Comparison of ENCODE assay signal across 14 cellular contexts in genomic region chr18:3966985-3967856, GRCh38.
DNase-seq lines count a peak whose midpoint lies in the region; ATAC-seq and TF ChIP-seq lines count a peak whose summit lies in the region.
"Had no signal": no experiment of that assay in that cellular context is flagged by ENCODE, and none has a peak within 500 bp of the region (broad histone marks: within the 10 kb centered on the region; RNA-seq: fewer than 3 reads in every experiment).

No MANE protein-coding gene starts in this region.

- no peak for TF ChIP-seq RAD21 in SK-N-SH (IDR thresholded peaks at IDR 0.05; ENCODE audit: low read length)

- peaks cover 0 to 11% of the 10 kb centered on the region in 2 experiments; a peak in 1 of 4 replicates for H3K4me1 ChIP-seq in SK-N-SH (ENCODE audit: control insufficient read depth in 1 of 2, insufficient read depth in 2 of 2, low read depth in 1 of 2, low read length in 1 of 2)
- no peaks in the 10 kb centered on the region for H3K4me1 ChIP-seq in RWPE2 (ENCODE audit: insufficient read depth, poor library complexity, severe bottlenecking)
- H3K4me1 ChIP-seq in aorta (ENCODE audit: control insufficient read depth in 1 of 2, insufficient read depth in 2 of 2, low read length in 2 of 2), result peaks cover 6 to 9% of the 10 kb centered on the region in 2 donors
- no peaks in the 10 kb centered on the region for H3K4me1 ChIP-seq in gastroesophageal sphincter

- no peaks in the 10 kb centered on the region for H3F3A ChIP-seq in SK-N-SH (replicated peaks; ENCODE audit: insufficient read depth)

- no peaks in the 10 kb centered on the region for H4K20me1 ChIP-seq in SK-N-SH (ENCODE audit: insufficient read depth)

- H3K27ac Mint-ChIP-seq in stimulated activated naive B cell treated with anti-CD40 and anti-IgM and Interleukin-4, amounts not matched to agents 10 μg/mL and 1 μg/mL and 100 μg/mL, for 72 hours, result no peak overlapping the region
- H3K27ac Mint-ChIP-seq: activated B cell treated with CpG ODN at 0.5 μM for 24 hours; activated T-helper 2 cell treated with anti-CD3 and anti-CD28 coated beads, Interferon-gamma antibody, Interleukin-2, Interleukin-4, amounts not matched to agents 10 μg/mL and 5 μg/mL and 100 μg/mL, durations not matched to agents 14 hours and 24 hours and 36 hours; dendritic cell treated with granulocyte-macrophage colony-stimulating factor and Interleukin-4, amounts not matched to agents 40 ng/mL and 50 ng/mL, for 4 days; naive thymus-derived CD8-positive, alpha-beta T cell had no signal

- H3K27ac ChIP-seq in SK-N-SH (ENCODE audit: low read depth in 2 of 2, low read length in 1 of 2) (no peak overlapping the region), RWPE2 (ENCODE audit: poor library complexity, severe bottlenecking) (no peak overlapping the region), aorta (ENCODE audit: low read depth in 1 of 2, low read length in 2 of 2) (peak overlapping the region; percentile 67), gastroesophageal sphincter (no peak overlapping the region)

- H3K4me2 ChIP-seq in SK-N-SH, result peak overlapping the region; percentile 8; the same call in 1 of the 2 replicates

- 8% methylated on average over 5 of the region's 5 CpGs for WGBS in SK-N-SH (ENCODE audit: low lambda C conversion rate)
- 4 to 5% methylated on average over 5 of the region's 5 CpGs for WGBS in aorta, 2 donors
- WGBS in gastroesophageal sphincter (ENCODE audit: low coverage in 1 of 2), 2 donors, result 33 to 62% methylated on average over 3 to 4 of the region's 5 CpGs

- no peak overlapping the region; the same call in 1 of the 2 replicates for H2AFZ ChIP-seq in SK-N-SH (ENCODE audit: low read depth)

- TF ChIP-seq POLR2A in gastroesophageal sphincter (IDR thresholded peaks at IDR 0.05), result no peak

- no peaks in the 10 kb centered on the region for H3K79me2 ChIP-seq in SK-N-SH (ENCODE audit: insufficient read depth)

- TF ChIP-seq CTCF in SK-N-SH (IDR thresholded peaks at IDR 0.05), result no peak
- no peak for TF ChIP-seq CTCF in RWPE2 (IDR thresholded peaks at IDR 0.05; ENCODE audit: poor library complexity, severe bottlenecking)
- no peak for TF ChIP-seq CTCF in gastroesophageal sphincter (IDR thresholded peaks at IDR 0.05)

- CTCF ChIA-PET in SK-N-SH (lab: Yijun Ruan, JAX), result interaction anchor here (1.1 to 2.1 kb wide), 3 partner anchors 11 to 28 kb away, joined by 3 to 10 read pairs (median 5); no protein-coding TSS in a partner anchor

- no peak overlapping the region for H3K4me3 Mint-ChIP-seq in stimulated activated naive B cell treated with anti-CD40 and anti-IgM and Interleukin-4, amounts not matched to agents 10 μg/mL and 1 μg/mL and 100 μg/mL, for 72 hours
- H3K4me3 Mint-ChIP-seq: activated B cell treated with CpG ODN at 0.5 μM for 24 hours; dendritic cell treated with granulocyte-macrophage colony-stimulating factor and Interleukin-4, amounts not matched to agents 40 ng/mL and 50 ng/mL, for 4 days; naive thymus-derived CD8-positive, alpha-beta T cell had no signal

- no peaks in the 10 kb centered on the region for H3K9me3 ChIP-seq in SK-N-SH
- H3K9me3 ChIP-seq in RWPE2 (ENCODE audit: severe bottlenecking), result no peaks in the 10 kb centered on the region
- no peaks in the 10 kb centered on the region for H3K9me3 ChIP-seq in aorta (ENCODE audit: control insufficient read depth, low read length)
- no peaks in the 10 kb centered on the region for H3K9me3 ChIP-seq in gastroesophageal sphincter

- no peaks in the 10 kb centered on the region for H3K36me3 Mint-ChIP-seq in stimulated activated naive B cell treated with anti-CD40 and anti-IgM and Interleukin-4, amounts not matched to agents 10 μg/mL and 1 μg/mL and 100 μg/mL, for 72 hours
- H3K36me3 Mint-ChIP-seq: naive thymus-derived CD8-positive, alpha-beta T cell had no signal

- no peaks in the 10 kb centered on the region; the same call in 1 of the 2 replicates for H3K27me3 ChIP-seq in SK-N-SH (ENCODE audit: insufficient read depth)
- H3K27me3 ChIP-seq in RWPE2 (ENCODE audit: insufficient read depth, poor library complexity, severe bottlenecking), result no peaks in the 10 kb centered on the region
- no peaks in the 10 kb centered on the region for H3K27me3 ChIP-seq in aorta (ENCODE audit: control insufficient read depth in 1 of 2, insufficient read depth in 2 of 2, low read length in 1 of 2)
- no peaks in the 10 kb centered on the region for H3K27me3 ChIP-seq in gastroesophageal sphincter

- H3K27me3 Mint-ChIP-seq in stimulated activated naive B cell treated with anti-CD40 and anti-IgM and Interleukin-4, amounts not matched to agents 10 μg/mL and 1 μg/mL and 100 μg/mL, for 72 hours, result peaks cover 6 to 8% of the 10 kb centered on the region in 2 donors

- H3K9ac ChIP-seq in SK-N-SH, result no peak overlapping the region

- 0 out of 4 replicates have a peak overlapping the region, but pooled peaks of 1 of the 2 experiments have one; percentile 2 for H3K4me3 ChIP-seq in SK-N-SH (ENCODE audit: low read depth in 2 of 2, low read length in 1 of 2)
- no peak overlapping the region for H3K4me3 ChIP-seq in RWPE2 (ENCODE audit: severe bottlenecking)
- no peak overlapping the region for H3K4me3 ChIP-seq in aorta (ENCODE audit: low read length in 2 of 2)
- no peak overlapping the region for H3K4me3 ChIP-seq in gastroesophageal sphincter

- ATAC-seq in SK-N-SH treated with all-trans-retinoic acid at 6 μM for 48 hours, result no peak; the same call in 1 of the 3 replicates
- ATAC-seq in RWPE2 (ENCODE audit: low read depth), result peak; percentile 68
- ATAC-seq in left cardiac atrium, result peak; percentile 77 to 98
- ATAC-seq in aorta (ENCODE audit: low FRiP score), result peak; percentile 38
- no peak for ATAC-seq in gastroesophageal sphincter
- ATAC-seq in stimulated activated naive B cell treated with anti-CD40 and anti-IgM and Interleukin-4, amounts not matched to agents 10 μg/mL and 1 μg/mL and 100 μg/mL, for 72 hours (replicated peaks), result no peak
- ATAC-seq: naive thymus-derived CD8-positive, alpha-beta T cell had no signal

- POLR2A ChIA-PET in SK-N-SH (lab: Yijun Ruan, JAX), result no interaction called here

- DNase-seq in SK-N-SH (no peak), RWPE2 (ENCODE audit: low spot score) (no peak), left cardiac atrium (no peak), aorta (peak; percentile 75 to 81)
- no peak for DNase-seq in activated T-cell treated with anti-CD3 and anti-CD28 coated beads, Interleukin-2, amount 50 U/mL, for 48 hours
- DNase-seq in stimulated activated naive B cell treated with anti-CD40 and anti-IgM and Interleukin-4, amounts not matched to agents 10 μg/mL and 1 μg/mL and 100 μg/mL, for 72 hours, result no peak
- DNase-seq: activated B cell treated with CpG ODN at 0.5 μM for 24 hours; naive thymus-derived CD8-positive, alpha-beta T cell; NCI-H1092 treated with DMSO at 0.1 percent for 48 hours; stimulated activated naive CD4-positive, alpha-beta T cell treated with Interleukin-2 at 50 U/mL for 16 hours had no signal

- no peaks in the 10 kb centered on the region for H3K36me3 ChIP-seq in SK-N-SH (replicated peaks in 1 of 2; ENCODE audit: control insufficient read depth in 1 of 2, insufficient read depth in 2 of 2, low read length in 1 of 2)
- no peaks in the 10 kb centered on the region for H3K36me3 ChIP-seq in RWPE2 (ENCODE audit: low read depth)
- no peaks in the 10 kb centered on the region for H3K36me3 ChIP-seq in aorta (ENCODE audit: control insufficient read depth in 1 of 2, insufficient read depth in 2 of 2, low read length in 1 of 2)
- H3K36me3 ChIP-seq in gastroesophageal sphincter, result no peaks in the 10 kb centered on the region

- H3K9me2 ChIP-seq in SK-N-SH, result no peaks in the 10 kb centered on the region

- H3K4me1 Mint-ChIP-seq in stimulated activated naive B cell treated with anti-CD40 and anti-IgM and Interleukin-4, amounts not matched to agents 10 μg/mL and 1 μg/mL and 100 μg/mL, for 72 hours, result no peaks in the 10 kb centered on the region
- H3K4me1 Mint-ChIP-seq: activated B cell treated with CpG ODN at 0.5 μM for 24 hours; naive thymus-derived CD8-positive, alpha-beta T cell had no signal

- TF ChIP-seq EP300 in SK-N-SH (IDR thresholded peaks at IDR 0.05; ENCODE audit: borderline replicate concordance in 1 of 2, low read depth in 1 of 2, low read length in 1 of 2) (0 out of 4 replicates have a peak, but pooled peaks of 1 of the 2 experiments have one; percentile 11), gastroesophageal sphincter (IDR thresholded peaks at IDR 0.05) (no peak)

- intact Hi-C loops in left cardiac atrium (cut with DNase I) (no loop called here), aorta (cut with DNase I) (loop anchor here (2.0 to 5.0 kb wide), 2 partner anchors 54 to 55 kb away; no protein-coding TSS in a partner anchor)

- H3K9me3 Mint-ChIP-seq in stimulated activated naive B cell treated with anti-CD40 and anti-IgM and Interleukin-4, amounts not matched to agents 10 μg/mL and 1 μg/mL and 100 μg/mL, for 72 hours, result no peaks in the 10 kb centered on the region
- H3K9me3 Mint-ChIP-seq: activated B cell treated with CpG ODN at 0.5 μM for 24 hours; activated T-helper 2 cell treated with anti-CD3 and anti-CD28 coated beads, Interferon-gamma antibody, Interleukin-2, Interleukin-4, amounts not matched to agents 10 μg/mL and 5 μg/mL and 100 μg/mL, durations not matched to agents 14 hours and 24 hours and 36 hours; dendritic cell treated with granulocyte-macrophage colony-stimulating factor and Interleukin-4, amounts not matched to agents 40 ng/mL and 50 ng/mL, for 4 days; naive thymus-derived CD8-positive, alpha-beta T cell had no signal

TF ChIP-seq in SK-N-SH, 30 proteins besides CTCF, POLR2A, EP300 and RAD21 (continues in another document):
- TF ChIP-seq USF2 (IDR thresholded peaks at IDR 0.05; ENCODE audit: borderline replicate concordance, low read depth, low read length) (no peak), NRF1 (IDR thresholded peaks at IDR 0.05; ENCODE audit: low read depth, low read length) (no peak), GABPA (IDR thresholded peaks at IDR 0.05; ENCODE audit: low read depth) (no peak)

TF ChIP-seq in SK-N-SH treated with all-trans-retinoic acid at 6 μM for 48 hours, 23 proteins besides CTCF, POLR2A, EP300 and RAD21 (continues in another document):
- TF ChIP-seq ZNF565 (CRISPR knock-in tag; conservative IDR thresholded peaks at IDR 0.05; ENCODE audit: low read depth) (no peak), BACH2 (CRISPR knock-in tag; IDR thresholded peaks at IDR 0.05; ENCODE audit: borderline replicate concordance) (no peak), CSDC2 (CRISPR knock-in tag; IDR thresholded peaks at IDR 0.05) (no peak)

Comparison
In these comparisons a context has a peak if more than half of its experiments do, and no peak if none do; other contexts are left out.
1. DNase-seq: peak in aorta (2 of 2); none in SK-N-SH (single experiment), RWPE2 (single experiment), left cardiac atrium (single experiment), activated T-cell treated with anti-CD3 and anti-CD28 coated beads, Interleukin-2, amount 50 U/mL, for 48 hours (0 of 2) and stimulated activated naive B cell treated with anti-CD40 and anti-IgM and Interleukin-4, amounts not matched to agents 10 μg/mL and 1 μg/mL and 100 μg/mL, for 72 hours (single experiment).
2. H3K27ac ChIP-seq: peak in aorta (2 of 2); none in SK-N-SH (0 of 2), RWPE2 (single experiment) and gastroesophageal sphincter (0 of 4).
3. ATAC-seq: peak in RWPE2 (single experiment), left cardiac atrium (2 of 2) and aorta (single experiment); none in SK-N-SH treated with all-trans-retinoic acid at 6 μM for 48 hours (single experiment), gastroesophageal sphincter (single experiment) and stimulated activated naive B cell treated with anti-CD40 and anti-IgM and Interleukin-4, amounts not matched to agents 10 μg/mL and 1 μg/mL and 100 μg/mL, for 72 hours (0 of 2).
4. intact Hi-C loops: an anchor here in aorta (2.0 to 5.0 kb wide); none called in left cardiac atrium.